ENCODE assay signal across 1 cellular context in genomic region chr1:230684998-230685397, GRCh38.
TF ChIP-seq lines count a peak whose summit lies in the region.

No MANE protein-coding gene starts in this region.

TF ChIP-seq in HepG2, 621 proteins besides CTCF, POLR2A, EP300 and RAD21:
- TF ChIP-seq ZNF609 (CRISPR knock-in tag; IDR thresholded peaks at IDR 0.05; ENCODE audit: borderline replicate concordance) = no peak
- no peak for TF ChIP-seq MED1 (CRISPR knock-in tag; IDR thresholded peaks at IDR 0.05)
- TF ChIP-seq PRMT3 (CRISPR knock-in tag; IDR thresholded peaks at IDR 0.05; ENCODE audit: borderline replicate concordance, low read depth) = no peak
- no peak for TF ChIP-seq CENPBD1 (CRISPR knock-in tag; IDR thresholded peaks at IDR 0.05; ENCODE audit: borderline replicate concordance, low read depth)
- no peak for TF ChIP-seq ZMYM3 (CRISPR knock-in tag; IDR thresholded peaks at IDR 0.05)
- TF ChIP-seq SRF (IDR thresholded peaks at IDR 0.05; ENCODE audit: low read depth, low read length) = no peak
